Comparison of ENCODE assay signal across 22 cellular contexts in the genomic region with DNA sequence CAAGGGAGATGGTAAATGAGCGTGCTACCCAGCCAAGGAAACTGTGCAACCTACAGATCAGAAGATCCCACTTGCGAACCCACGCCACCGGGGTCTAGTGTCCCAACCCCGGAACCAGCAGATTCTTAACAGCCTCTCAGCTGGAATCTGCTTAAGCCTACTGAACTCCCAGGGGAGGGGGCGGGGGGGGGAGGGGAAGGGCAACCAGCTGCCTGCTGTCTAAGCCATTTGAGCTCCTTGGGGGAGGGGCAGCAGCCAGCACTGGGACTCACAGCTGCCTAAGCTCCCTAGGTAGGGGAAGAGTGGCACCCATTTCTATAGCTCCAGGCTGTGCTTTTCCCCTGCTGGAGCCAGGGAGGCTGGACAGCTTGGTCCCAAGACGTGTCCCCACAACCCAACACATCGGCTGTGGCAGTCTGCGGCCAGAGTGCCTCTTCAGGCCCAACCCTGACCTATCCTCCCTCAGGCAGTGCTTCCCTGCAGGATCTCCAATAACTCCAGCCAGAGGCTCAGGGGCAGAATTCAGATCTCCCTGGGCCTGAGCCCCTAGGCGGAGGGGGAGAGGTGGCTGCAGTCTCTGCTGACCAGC.
"Had no signal": no experiment of that assay in that cellular context is flagged by ENCODE, and none has a peak within 500 bp of the region (broad histone marks: within the 10 kb centered on the region; RNA-seq: fewer than 3 reads in every experiment).

No MANE protein-coding gene starts in this region.

- H3K9me3 ChIP-seq: esophagus squamous epithelium, gastrocnemius medialis, right lobe of liver had no signal

- H3K4me1 Mint-ChIP-seq: activated naive CD8-positive, alpha-beta T cell treated with anti-CD3 and anti-CD28 coated beads for 36 hours; stimulated activated effector memory CD8-positive, alpha-beta T cell treated with anti-CD3 and anti-CD28 coated beads, Interleukin-12 subunit alpha, Interleukin-12 subunit beta, amount 100 ng/mL, for 72 hours; stimulated activated naive CD8-positive, alpha-beta T cell treated with anti-CD3 and anti-CD28 coated beads, Interleukin-15, amount 100 ng/mL, for 72 hours had no signal

- H3K36me3 Mint-ChIP-seq: activated CD4-positive, alpha-beta memory T cell treated with anti-CD3 and anti-CD28 coated beads for 36 hours; activated naive CD8-positive, alpha-beta T cell treated with anti-CD3 and anti-CD28 coated beads for 36 hours; stimulated activated effector memory CD8-positive, alpha-beta T cell treated with anti-CD3 and anti-CD28 coated beads, Interleukin-12 subunit alpha, Interleukin-12 subunit beta, amount 100 ng/mL, for 72 hours had no signal

- ATAC-seq: gastrocnemius medialis; left ventricle myocardium superior; natural killer cell treated with Interleukin-12 subunit alpha and Interleukin-12 subunit beta and Interleukin-15 and Interleukin-18, amount 100 ng/mL, for 72 hours; stimulated activated effector memory CD8-positive, alpha-beta T cell treated with anti-CD3 and anti-CD28 coated beads, Interleukin-12 subunit alpha, Interleukin-12 subunit beta, amount 100 ng/mL, for 72 hours; stimulated activated naive CD8-positive, alpha-beta T cell treated with anti-CD3 and anti-CD28 coated beads, Interleukin-15, amount 100 ng/mL, for 72 hours had no signal

- H3K27ac ChIP-seq: esophagus squamous epithelium, gastrocnemius medialis, parathyroid adenoma, right lobe of liver, tibial nerve had no signal

- H3K79me2 ChIP-seq: parathyroid adenoma had no signal

- H3K27me3 Mint-ChIP-seq: activated CD4-positive, alpha-beta memory T cell treated with anti-CD3 and anti-CD28 coated beads for 36 hours; activated naive CD8-positive, alpha-beta T cell treated with anti-CD3 and anti-CD28 coated beads for 36 hours; natural killer cell treated with Interleukin-12 subunit alpha and Interleukin-12 subunit beta and Interleukin-15 and Interleukin-18, amount 100 ng/mL, for 72 hours; stimulated activated naive CD8-positive, alpha-beta T cell treated with anti-CD3 and anti-CD28 coated beads, Interleukin-15, amount 100 ng/mL, for 72 hours had no signal

- H3K9ac ChIP-seq: parathyroid adenoma had no signal

- H3K27me3 ChIP-seq: esophagus squamous epithelium, gastrocnemius medialis, right lobe of liver, tibial nerve had no signal

- H3K4me1 ChIP-seq: esophagus squamous epithelium, gastrocnemius medialis, parathyroid adenoma, right lobe of liver had no signal

- DNase-seq: activated CD4-positive, alpha-beta memory T cell treated with anti-CD3 and anti-CD28 coated beads for 36 hours; activated CD4-positive, alpha-beta T cell treated with anti-CD3 and anti-CD28 coated beads for 4 hours; activated CD4-positive, CD25-positive, alpha-beta regulatory T cell; activated naive CD4-positive, alpha-beta T cell treated with Interleukin-2 at 50 U/mL for 16 hours; activated naive CD8-positive, alpha-beta T cell treated with anti-CD3 and anti-CD28 coated beads for 36 hours; activated T-cell treated with anti-CD3 and anti-CD28 coated beads, Interleukin-2, amount 50 U/mL, for 48 hours; central memory CD4-positive, alpha-beta T cell; effector memory CD4-positive, alpha-beta T cell; esophagus squamous epithelium; gastrocnemius medialis; left ventricle myocardium superior; mammary epithelial cell; midbrain; right lobe of liver; small intestine; stimulated activated CD4-positive, alpha-beta T cell treated with anti-CD3 and anti-CD28 coated beads, Interleukin-2, amount 100 ng/mL, for 24 hours; stimulated activated naive CD8-positive, alpha-beta T cell treated with anti-CD3 and anti-CD28 coated beads, Interleukin-15, amount 100 ng/mL, for 72 hours; T1000 had no signal

- H3K4me3 ChIP-seq: esophagus squamous epithelium, gastrocnemius medialis, right lobe of liver, tibial nerve had no signal

- H3K27ac Mint-ChIP-seq: activated CD4-positive, alpha-beta memory T cell treated with anti-CD3 and anti-CD28 coated beads for 36 hours; activated naive CD8-positive, alpha-beta T cell treated with anti-CD3 and anti-CD28 coated beads for 36 hours; natural killer cell treated with Interleukin-12 subunit alpha and Interleukin-12 subunit beta and Interleukin-15 and Interleukin-18, amount 100 ng/mL, for 72 hours; stimulated activated effector memory CD8-positive, alpha-beta T cell treated with anti-CD3 and anti-CD28 coated beads, Interleukin-12 subunit alpha, Interleukin-12 subunit beta, amount 100 ng/mL, for 72 hours; stimulated activated naive CD8-positive, alpha-beta T cell treated with anti-CD3 and anti-CD28 coated beads, Interleukin-15, amount 100 ng/mL, for 72 hours had no signal

- H2AFZ ChIP-seq: parathyroid adenoma had no signal

- H3K4me3 Mint-ChIP-seq: activated CD4-positive, alpha-beta memory T cell treated with anti-CD3 and anti-CD28 coated beads for 36 hours; activated naive CD8-positive, alpha-beta T cell treated with anti-CD3 and anti-CD28 coated beads for 36 hours; natural killer cell treated with Interleukin-12 subunit alpha and Interleukin-12 subunit beta and Interleukin-15 and Interleukin-18, amount 100 ng/mL, for 72 hours; stimulated activated effector memory CD8-positive, alpha-beta T cell treated with anti-CD3 and anti-CD28 coated beads, Interleukin-12 subunit alpha, Interleukin-12 subunit beta, amount 100 ng/mL, for 72 hours; stimulated activated naive CD8-positive, alpha-beta T cell treated with anti-CD3 and anti-CD28 coated beads, Interleukin-15, amount 100 ng/mL, for 72 hours had no signal

- H3K36me3 ChIP-seq: esophagus squamous epithelium, gastrocnemius medialis, right lobe of liver, tibial nerve had no signal
